In genomic region chr4:138243369-138243768, GRCh38 we compare ENCODE assay signal across 1 cellular context.
TF ChIP-seq lines count a peak whose summit lies in the region.

No MANE protein-coding gene starts in this region.

TF ChIP-seq in HCT116, 20 proteins besides CTCF, POLR2A, EP300 and RAD21 (continued from another document):
- TF ChIP-seq MAX (IDR thresholded peaks at IDR 0.05) (0 out of 2 replicates have a peak, but pooled peaks have one; percentile 25), JUND (IDR thresholded peaks at IDR 0.05) (no peak), POLR2AphosphoS5 (IDR thresholded peaks at IDR 0.05; ENCODE audit: low read depth, low read length) (no peak), ATF3 (IDR thresholded peaks at IDR 0.05) (no peak)
